28 cellular contexts compared by ENCODE assay signal in genomic region chr13:61838568-61838967, GRCh38.
"Had no signal": no experiment of that assay in that cellular context is flagged by ENCODE, and none has a peak within 500 bp of the region (broad histone marks: within the 10 kb centered on the region; RNA-seq: fewer than 3 reads in every experiment).

No MANE protein-coding gene starts in this region.

- H3K27me3 ChIP-seq: ascending aorta, body of pancreas, brain microvascular endothelial cell, breast epithelium, cardiac muscle cell, colonic mucosa had no signal

- H3K9me3 ChIP-seq: ascending aorta, body of pancreas, breast epithelium, colonic mucosa had no signal

- H3K4me3 ChIP-seq: ascending aorta, body of pancreas, breast epithelium, cardiac muscle cell, colonic mucosa had no signal

- DNase-seq: activated effector memory CD4-positive, alpha-beta T cell treated with Interleukin-2 at 50 U/mL for 16 hours; activated gamma-delta T cell; activated gamma-delta T cell treated with Interleukin-2 at 50 U/mL for 16 hours; activated naive CD4-positive, alpha-beta T cell; activated naive CD4-positive, alpha-beta T cell treated with anti-CD3 and anti-CD28 coated beads for 36 hours; activated naive CD4-positive, alpha-beta T cell treated with anti-CD3 and anti-CD28 coated beads, Interleukin-2, amount 10 ng/mL, durations not matched to agents 7 days and 5 days; activated naive CD4-positive, alpha-beta T cell treated with anti-CD3 and anti-CD28 coated beads, Interleukin-2, amount 50 U/mL, for 16 hours; activated naive CD4-positive, alpha-beta T cell treated with Interleukin-2 at 50 U/mL for 16 hours; activated naive CD8-positive, alpha-beta T cell treated with anti-CD3 and anti-CD28 coated beads for 36 hours; activated naive CD8-positive, alpha-beta T cell treated with anti-CD3 and anti-CD28 coated beads, Interleukin-2, amount 10 ng/mL, durations not matched to agents 7 days and 5 days; activated naive CD8-positive, alpha-beta T cell treated with anti-CD3 and anti-CD28 coated beads, Interleukin-2, amount 50 U/mL, for 24 hours; activated T-cell treated with anti-CD3 and anti-CD28 coated beads, Interleukin-2, amount 50 U/mL, for 24 hours; activated T-cell treated with anti-CD3 and anti-CD28 coated beads, Interleukin-2, amount 50 U/mL, for 4 hours; activated T-cell treated with anti-CD3 and anti-CD28 coated beads, Interleukin-2, amount 50 U/mL, for 48 hours; activated T-cell treated with anti-CD3 and anti-CD28 coated beads, Interleukin-2, amount 50 U/mL, for 72 hours; amniotic stem cell; amygdala; anterior cingulate cortex; aorta; body of pancreas; brain microvascular endothelial cell; caudate nucleus; central memory CD4-positive, alpha-beta T cell; cerebellar nuclear complex; colonic mucosa had no signal

- H3K27ac ChIP-seq: ascending aorta, body of pancreas, brain microvascular endothelial cell, breast epithelium, cardiac muscle cell, colonic mucosa had no signal

- H3K4me1 ChIP-seq: ascending aorta, body of pancreas, breast epithelium, colonic mucosa had no signal

- H3K36me3 ChIP-seq: ascending aorta, brain microvascular endothelial cell, breast epithelium, cardiac muscle cell, colonic mucosa had no signal
